ENCODE assay signal across 9 cellular contexts in the genomic region with DNA sequence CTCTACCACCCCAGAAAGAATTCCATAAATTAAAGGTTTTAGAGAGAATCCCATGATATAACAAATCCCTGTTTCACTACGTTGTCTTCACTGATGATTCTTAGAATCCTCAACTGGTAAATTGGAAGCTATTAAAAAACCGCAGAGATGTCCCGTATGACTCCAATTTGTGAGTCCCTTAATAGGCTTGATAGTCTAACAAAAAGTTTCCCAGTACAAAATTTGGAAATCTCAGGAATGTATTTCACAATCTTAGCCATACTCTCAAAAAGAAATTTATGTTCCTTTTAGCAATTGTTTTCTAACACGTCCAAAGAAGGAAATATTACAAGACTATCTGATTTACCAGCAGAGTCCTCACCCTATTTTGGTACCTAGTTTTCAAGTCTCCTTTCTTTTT. TPM values are rescaled to one million over a fixed set of nuclear protein-coding genes. Genes with fewer than 3 reads are reported as not detected.
DNase-seq lines count a peak whose midpoint lies in the region; ATAC-seq and TF ChIP-seq lines count a peak whose summit lies in the region.
"Had no signal": no experiment of that assay in that cellular context is flagged by ENCODE, and none has a peak within 500 bp of the region (broad histone marks: within the 10 kb centered on the region; RNA-seq: fewer than 3 reads in every experiment).

No MANE protein-coding gene starts in this region.

- ATAC-seq in thoracic aorta (ENCODE audit: insufficient number of reproducible peaks, low FRiP score, low read depth): no peak
- no peak for ATAC-seq in HG03342 (IDR thresholded peaks at IDR 0.05; ENCODE audit: unreplicated experiment)

- no peaks in the 10 kb centered on the region for H3K36me3 ChIP-seq in thoracic aorta
- H3K36me3 ChIP-seq: BE2C had no signal

- H3K9me3 Mint-ChIP-seq in activated T-cell treated with anti-CD3 and anti-CD28 coated beads, Interleukin-2, amount 50 U/mL, for 24 hours: peaks cover 2% of the 10 kb centered on the region
- no peaks in the 10 kb centered on the region for H3K9me3 Mint-ChIP-seq in activated CD4-positive, alpha-beta memory T cell treated with anti-CD3 and anti-CD28 coated beads, Interleukin-2, amount 10 ng/mL, durations not matched to agents 7 days and 5 days
- H3K9me3 Mint-ChIP-seq in glutamatergic neuron (ENCODE audit: unreplicated experiment): peaks cover 4% of the 10 kb centered on the region

- no peak for TF ChIP-seq CTCF in glutamatergic neuron (IDR thresholded peaks at IDR 0.05; ENCODE audit: partially characterized antibody, unreplicated experiment)
- no peak for TF ChIP-seq CTCF in thoracic aorta (IDR thresholded peaks at IDR 0.05)

- peak overlapping the region; percentile 89 for H3K4me3 Mint-ChIP-seq in activated T-cell treated with anti-CD3 and anti-CD28 coated beads, Interleukin-2, amount 50 U/mL, for 24 hours
- peak overlapping the region; percentile 91 for H3K4me3 Mint-ChIP-seq in activated CD4-positive, alpha-beta memory T cell treated with anti-CD3 and anti-CD28 coated beads, Interleukin-2, amount 10 ng/mL, durations not matched to agents 7 days and 5 days
- peak overlapping the region; percentile 9 for H3K4me3 Mint-ChIP-seq in glutamatergic neuron (ENCODE audit: unreplicated experiment)

- H3K27me3 Mint-ChIP-seq in activated T-cell treated with anti-CD3 and anti-CD28 coated beads, Interleukin-2, amount 50 U/mL, for 24 hours: no peaks in the 10 kb centered on the region
- no peaks in the 10 kb centered on the region for H3K27me3 Mint-ChIP-seq in activated CD4-positive, alpha-beta memory T cell treated with anti-CD3 and anti-CD28 coated beads, Interleukin-2, amount 10 ng/mL, durations not matched to agents 7 days and 5 days
- peaks cover 9% of the 10 kb centered on the region for H3K27me3 Mint-ChIP-seq in glutamatergic neuron (ENCODE audit: unreplicated experiment)

- H3K36me3 Mint-ChIP-seq in activated T-cell treated with anti-CD3 and anti-CD28 coated beads, Interleukin-2, amount 50 U/mL, for 24 hours (ENCODE audit: low read depth): peaks cover 29% of the 10 kb centered on the region
- H3K36me3 Mint-ChIP-seq in activated CD4-positive, alpha-beta memory T cell treated with anti-CD3 and anti-CD28 coated beads, Interleukin-2, amount 10 ng/mL, durations not matched to agents 7 days and 5 days (ENCODE audit: low read depth): peaks cover 37% of the 10 kb centered on the region
- H3K36me3 Mint-ChIP-seq in glutamatergic neuron (ENCODE audit: unreplicated experiment): no peaks in the 10 kb centered on the region

- no peaks in the 10 kb centered on the region for H3K27me3 ChIP-seq in thoracic aorta (replicated peaks; ENCODE audit: insufficient read depth)

- peak overlapping the region; percentile 96 for H3K27ac Mint-ChIP-seq in activated T-cell treated with anti-CD3 and anti-CD28 coated beads, Interleukin-2, amount 50 U/mL, for 24 hours
- peak overlapping the region; percentile 97 for H3K27ac Mint-ChIP-seq in activated CD4-positive, alpha-beta memory T cell treated with anti-CD3 and anti-CD28 coated beads, Interleukin-2, amount 10 ng/mL, durations not matched to agents 7 days and 5 days
- H3K27ac Mint-ChIP-seq in glutamatergic neuron (ENCODE audit: unreplicated experiment): no peak overlapping the region

- H3K4me1 ChIP-seq in thoracic aorta (ENCODE audit: control insufficient read depth in 1 of 2, low read depth in 2 of 2): peaks cover 29 to 40% of the 10 kb centered on the region in 2 donors
- H3K4me1 ChIP-seq: BE2C had no signal

- no peaks in the 10 kb centered on the region for H3K9me3 ChIP-seq in thoracic aorta
- H3K9me3 ChIP-seq: BE2C had no signal

- POLR2A ChIA-PET in activated CD4-positive, alpha-beta memory T cell treated with anti-CD3 and anti-CD28 coated beads, Interleukin-2, amount 10 ng/mL, durations not matched to agents 7 days and 5 days (lab: Charles Lee): interaction anchor here (6.0 kb wide), 1 partner anchor 18 kb away, joined by 58 read pairs; no protein-coding TSS in a partner anchor

- peak overlapping the region; percentile 90 for H3K4me3 ChIP-seq in thoracic aorta

- H3K4me1 Mint-ChIP-seq in activated T-cell treated with anti-CD3 and anti-CD28 coated beads, Interleukin-2, amount 50 U/mL, for 24 hours (ENCODE audit: low read depth): peaks cover 66% of the 10 kb centered on the region
- H3K4me1 Mint-ChIP-seq in activated CD4-positive, alpha-beta memory T cell treated with anti-CD3 and anti-CD28 coated beads, Interleukin-2, amount 10 ng/mL, durations not matched to agents 7 days and 5 days: peaks cover 62% of the 10 kb centered on the region
- peaks cover 8% of the 10 kb centered on the region for H3K4me1 Mint-ChIP-seq in glutamatergic neuron (ENCODE audit: low read depth, unreplicated experiment)

- CTCF ChIA-PET in activated CD4-positive, alpha-beta memory T cell treated with anti-CD3 and anti-CD28 coated beads, Interleukin-2, amount 10 ng/mL, durations not matched to agents 7 days and 5 days (lab: Charles Lee): interaction anchor here (1.7 to 6.1 kb wide), 4 partner anchors 13 to 313 kb away, joined by 5 to 43 read pairs (median 18); no protein-coding TSS in a partner anchor

- peak overlapping the region; percentile 97 for H3K27ac ChIP-seq in thoracic aorta

- no peak for DNase-seq in activated T-cell treated with anti-CD3 and anti-CD28 coated beads, Interleukin-2, amount 50 U/mL, for 24 hours
- DNase-seq in activated T-cell treated with anti-CD3 and anti-CD28 coated beads for 4 hours: no peak
- no peak for DNase-seq in activated CD4-positive, alpha-beta memory T cell treated with anti-CD3 and anti-CD28 coated beads, Interleukin-2, amount 10 ng/mL, durations not matched to agents 7 days and 5 days
- no peak for DNase-seq in glutamatergic neuron
- no peak for DNase-seq in thoracic aorta (ENCODE audit: low spot score)
- no peak for DNase-seq in NCI-H2171 (lab: John Stamatoyannopoulos, UW)
- no peak for DNase-seq in DMS153 treated with DMSO at 0.1 percent for 48 hours (lab: John Stamatoyannopoulos, UW; ENCODE audit: unreplicated experiment)
- DNase-seq: BE2C had no signal

RNA-seq across cellular contexts. Expression of gene TES, which starts 2.5 kb away (rescaled TPM):
- 100 to 1,000 TPM; 134 to 140 TPM for total RNA-seq in activated CD4-positive, alpha-beta memory T cell treated with anti-CD3 and anti-CD28 coated beads, Interleukin-2, amount 10 ng/mL, durations not matched to agents 7 days and 5 days
- total RNA-seq in glutamatergic neuron (ENCODE audit: unreplicated experiment): 53.5 TPM
- 100 to 1,000 TPM; 186 to 215 TPM for total RNA-seq in thoracic aorta

Comparison
In these comparisons a context has a peak if more than half of its experiments do, and no peak if none do; other contexts are left out.
1. H3K4me3 Mint-ChIP-seq: peak in every context shown above with its lines; median percentile 91 in activated CD4-positive, alpha-beta memory T cell treated with anti-CD3 and anti-CD28 coated beads, Interleukin-2, amount 10 ng/mL, durations not matched to agents 7 days and 5 days; 89 in activated T-cell treated with anti-CD3 and anti-CD28 coated beads, Interleukin-2, amount 50 U/mL, for 24 hours; 9 in glutamatergic neuron.